23 cellular contexts compared by ENCODE assay signal in the genomic region with DNA sequence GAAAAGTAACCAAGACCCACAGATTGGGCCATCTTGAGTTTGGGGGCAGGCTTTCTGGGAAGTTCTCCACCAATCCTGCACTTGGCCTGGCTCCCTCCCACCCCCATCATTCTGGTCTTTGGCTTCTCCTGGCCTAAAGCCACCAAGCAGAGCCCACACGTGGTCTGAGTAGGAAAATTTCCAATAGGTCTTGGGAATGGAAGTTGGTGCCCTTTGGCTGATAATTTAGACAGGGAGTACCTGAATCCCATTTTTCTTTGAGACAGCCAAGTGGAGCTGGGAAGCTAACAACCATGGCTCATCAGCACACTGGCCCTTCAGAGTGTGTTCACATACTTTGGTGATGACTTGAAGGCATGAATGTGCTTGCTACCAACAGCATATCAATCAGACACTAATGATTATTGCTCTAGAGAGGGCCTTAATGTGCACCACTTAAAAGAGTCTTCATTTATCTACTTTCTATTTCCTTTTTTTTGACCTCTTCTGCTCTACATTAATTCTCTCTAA.
DNase-seq lines count a peak whose midpoint lies in the region; ATAC-seq and TF ChIP-seq lines count a peak whose summit lies in the region.
"Had no signal": no experiment of that assay in that cellular context is flagged by ENCODE, and none has a peak within 500 bp of the region (broad histone marks: within the 10 kb centered on the region; RNA-seq: fewer than 3 reads in every experiment).

No MANE protein-coding gene starts in this region.

- ATAC-seq in RWPE2 (ENCODE audit: low read depth): peak; percentile 71
- ATAC-seq: left cardiac atrium, sciatic nerve had no signal

- no peaks in the 10 kb centered on the region for H3K9me3 ChIP-seq in RWPE2 (ENCODE audit: severe bottlenecking)
- H3K9me3 ChIP-seq: HAP-1, suprapubic skin, uterus had no signal

- H3K27me3 ChIP-seq in RWPE2 (ENCODE audit: insufficient read depth, poor library complexity, severe bottlenecking): peaks cover 9% of the 10 kb centered on the region
- H3K27me3 ChIP-seq: uterus had no signal

- DNase-seq in ELR (ENCODE audit: low read depth) (peak; percentile 11), RWPE2 (ENCODE audit: low spot score) (no peak), epithelial cell of esophagus (ENCODE audit: low read depth) (peak; percentile 70), midbrain (lab: John Stamatoyannopoulos, UW) (peak; percentile 12), iPS-NIHi7 (ENCODE audit: extremely low spot score) (no peak), SHP77 (lab: John Stamatoyannopoulos, UW) (no peak), GDM1 (lab: John Stamatoyannopoulos, UW) (no peak), coronary artery (ENCODE audit: low spot score) (no peak)
- DNase-seq: activated CD4-positive, alpha-beta T cell treated with anti-CD3 and anti-CD28 coated beads, Interleukin-2, amount 50 U/mL, for 48 hours; activated CD8-positive, alpha-beta memory T cell treated with anti-CD3 and anti-CD28 coated beads, Interleukin-2, amount 50 U/mL, for 4 hours; activated naive CD4-positive, alpha-beta T cell treated with anti-CD3 and anti-CD28 coated beads, Interleukin-2, amount 10 ng/mL, durations not matched to agents 7 days and 5 days; AML-193; CD4-positive, alpha-beta T cell; dorsolateral prefrontal cortex; left cardiac atrium; NCI-H1092; NCI-H1694 treated with DMSO at 0.1 percent for 48 hours; NCI-H524 treated with DMSO at 0.1 percent for 48 hours; stimulated activated naive CD4-positive, alpha-beta T cell; uterus had no signal

- H3K4me3 ChIP-seq in RWPE2 (ENCODE audit: severe bottlenecking) (no peak overlapping the region), epithelial cell of esophagus (ENCODE audit: low read length) (no peak overlapping the region), coronary artery (no peak overlapping the region)
- H3K4me3 ChIP-seq: HAP-1, suprapubic skin, uterus had no signal

- TF ChIP-seq CTCF in RWPE2 (IDR thresholded peaks at IDR 0.05; ENCODE audit: poor library complexity, severe bottlenecking) (no peak), epithelial cell of esophagus (IDR thresholded peaks at IDR 0.05; ENCODE audit: insufficient read depth, low read depth, low read length, missing control alignments) (no peak), coronary artery (IDR thresholded peaks at IDR 0.05) (no peak)

- H3K4me1 ChIP-seq in RWPE2 (ENCODE audit: insufficient read depth, poor library complexity, severe bottlenecking): peaks cover 2% of the 10 kb centered on the region
- H3K4me1 ChIP-seq: uterus had no signal

- H3K27ac ChIP-seq in RWPE2 (ENCODE audit: poor library complexity, severe bottlenecking) (no peak overlapping the region), coronary artery (no peak overlapping the region)
- H3K27ac ChIP-seq: suprapubic skin, uterus had no signal

- no peaks in the 10 kb centered on the region for H3K36me3 ChIP-seq in RWPE2 (ENCODE audit: low read depth)
- H3K36me3 ChIP-seq: HAP-1, suprapubic skin, uterus had no signal

Comparison
In these comparisons a context has a peak if more than half of its experiments do, and no peak if none do; other contexts are left out.
1. DNase-seq: peak in ELR (single experiment), epithelial cell of esophagus (single experiment) and midbrain (single experiment); none in RWPE2 (single experiment), iPS-NIHi7 (single experiment), SHP77 (0 of 2), GDM1 (single experiment) and coronary artery (single experiment).